1 cellular context compared by ENCODE assay signal in the genomic region with DNA sequence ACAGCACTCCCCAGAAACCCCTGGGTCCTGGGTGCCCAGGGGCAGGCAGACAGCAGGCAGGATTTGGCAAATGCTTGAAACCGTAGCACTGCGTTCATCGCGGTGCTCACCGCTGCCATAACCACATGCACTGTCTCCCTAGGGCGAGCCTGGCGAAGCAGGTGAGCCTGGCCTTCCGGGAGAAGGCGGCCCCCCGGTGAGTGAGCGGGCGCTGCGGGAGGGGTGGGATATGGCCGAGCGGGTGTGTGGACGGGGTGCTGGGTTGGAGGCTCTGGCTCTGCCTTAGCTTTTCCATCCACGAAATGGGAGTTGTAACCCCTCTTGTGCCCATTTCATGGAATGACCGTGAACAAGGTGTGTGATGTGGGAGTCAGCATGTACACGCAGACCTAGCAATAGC.
TF ChIP-seq lines count a peak whose summit lies in the region.

No MANE protein-coding gene starts in this region.

TF ChIP-seq in IMR-90, 13 proteins besides CTCF, POLR2A, EP300 and RAD21:
- TF ChIP-seq CHD1 (IDR thresholded peaks at IDR 0.05; ENCODE audit: low read depth, low read length) (no peak), MAZ (IDR thresholded peaks at IDR 0.05; ENCODE audit: borderline replicate concordance, low read depth, low read length) (no peak), MXI1 (IDR thresholded peaks at IDR 0.05; ENCODE audit: borderline replicate concordance, low read depth, low read length) (no peak), NFE2L2 (IDR thresholded peaks at IDR 0.05; ENCODE audit: low read depth, low read length) (no peak), SMC3 (IDR thresholded peaks at IDR 0.05; ENCODE audit: low read depth, low read length) (no peak), RCOR1 (IDR thresholded peaks at IDR 0.05; ENCODE audit: insufficient replicate concordance, low read length) (no peak), RFX5 (IDR thresholded peaks at IDR 0.05; ENCODE audit: low read depth, low read length) (no peak), MAFK (IDR thresholded peaks at IDR 0.05; ENCODE audit: low read depth, low read length) (no peak), CEBPB (IDR thresholded peaks at IDR 0.05; ENCODE audit: low read depth, low read length) (no peak)
- TF ChIP-seq, protein P1, sequence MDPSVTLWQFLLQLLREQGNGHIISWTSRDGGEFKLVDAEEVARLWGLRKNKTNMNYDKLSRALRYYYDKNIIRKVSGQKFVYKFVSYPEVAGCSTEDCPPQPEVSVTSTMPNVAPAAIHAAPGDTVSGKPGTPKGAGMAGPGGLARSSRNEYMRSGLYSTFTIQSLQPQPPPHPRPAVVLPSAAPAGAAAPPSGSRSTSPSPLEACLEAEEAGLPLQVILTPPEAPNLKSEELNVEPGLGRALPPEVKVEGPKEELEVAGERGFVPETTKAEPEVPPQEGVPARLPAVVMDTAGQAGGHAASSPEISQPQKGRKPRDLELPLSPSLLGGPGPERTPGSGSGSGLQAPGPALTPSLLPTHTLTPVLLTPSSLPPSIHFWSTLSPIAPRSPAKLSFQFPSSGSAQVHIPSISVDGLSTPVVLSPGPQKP (IDR thresholded peaks at IDR 0.05; ENCODE audit: borderline replicate concordance, low read depth, low read length): no peak
TF ChIP-seq in IMR-90: peak in this region for 0.
